In the genomic region with DNA sequence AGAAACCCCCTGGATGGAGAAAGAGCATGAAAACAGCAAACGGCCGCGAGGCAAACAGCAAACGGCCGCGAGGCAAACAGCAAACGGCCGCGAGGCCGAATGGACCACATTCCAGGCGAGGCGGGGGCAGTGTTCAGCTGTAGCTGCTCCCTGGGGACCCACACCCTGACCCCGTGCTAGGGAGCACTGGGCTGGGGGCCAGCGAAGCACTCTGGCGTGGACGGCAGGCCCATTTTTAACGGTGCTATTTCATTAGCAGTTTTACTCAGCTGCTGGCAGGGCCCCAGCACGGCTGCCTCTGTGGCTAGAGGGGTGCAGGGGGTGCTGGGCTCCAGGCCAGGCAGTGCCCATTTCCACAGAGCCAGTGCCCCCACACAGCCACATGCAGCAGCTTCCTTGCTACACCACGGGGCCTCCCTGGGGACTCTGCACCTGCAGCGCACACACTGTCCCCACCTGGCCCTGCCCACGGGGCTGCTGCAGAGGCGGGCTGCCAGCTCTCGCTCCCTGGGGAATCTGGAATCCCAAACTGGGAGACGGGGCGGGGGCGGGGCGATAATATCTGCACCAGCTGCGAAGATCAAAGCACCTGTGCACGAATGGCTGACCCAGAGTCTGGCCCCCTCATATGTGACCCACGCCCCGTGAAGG, we compare ENCODE assay signal across 11 cellular contexts. TPM values are rescaled to one million over a fixed set of nuclear protein-coding genes. Genes with fewer than 3 reads are reported as not detected.
DNase-seq lines count a peak whose midpoint lies in the region; ATAC-seq and TF ChIP-seq lines count a peak whose summit lies in the region.
"Had no signal": no experiment of that assay in that cellular context is flagged by ENCODE, and none has a peak within 500 bp of the region (broad histone marks: within the 10 kb centered on the region; RNA-seq: fewer than 3 reads in every experiment).

No MANE protein-coding gene starts in this region.

- no peak for ATAC-seq in natural killer cell treated with Interleukin-12 subunit alpha and Interleukin-12 subunit beta and Interleukin-15 and Interleukin-18, amount 100 ng/mL, for 72 hours
- ATAC-seq in HG03378 (IDR thresholded peaks at IDR 0.05; ENCODE audit: unreplicated experiment) (no peak), GM21786 (IDR thresholded peaks at IDR 0.05; ENCODE audit: unreplicated experiment) (no peak)
- ATAC-seq: activated T-cell treated with anti-CD3 and anti-CD28 coated beads, Interleukin-2, amount 50 U/mL, for 4 hours had no signal

- H3K27me3 Mint-ChIP-seq in natural killer cell treated with Interleukin-12 subunit alpha and Interleukin-12 subunit beta and Interleukin-15 and Interleukin-18, amount 100 ng/mL, for 72 hours, result no peaks in the 10 kb centered on the region

- H3K9me3 Mint-ChIP-seq in natural killer cell treated with Interleukin-12 subunit alpha and Interleukin-12 subunit beta and Interleukin-15 and Interleukin-18, amount 100 ng/mL, for 72 hours, result no peaks in the 10 kb centered on the region

- H3K27ac Mint-ChIP-seq in natural killer cell treated with Interleukin-12 subunit alpha and Interleukin-12 subunit beta and Interleukin-15 and Interleukin-18, amount 100 ng/mL, for 72 hours, result peak overlapping the region; percentile 50 to 82

- peaks cover 38 to 40% of the 10 kb centered on the region in 2 donors for H3K4me1 Mint-ChIP-seq in natural killer cell treated with Interleukin-12 subunit alpha and Interleukin-12 subunit beta and Interleukin-15 and Interleukin-18, amount 100 ng/mL, for 72 hours (ENCODE audit: low read depth in 2 of 2)

- no peak overlapping the region for H3K4me3 ChIP-seq in choroid plexus epithelial cell (ENCODE audit: low read depth, low read length)

- no peak for TF ChIP-seq CTCF in choroid plexus epithelial cell (conservative IDR thresholded peaks at IDR 0.05; ENCODE audit: low read depth, low read length)

- H3K4me3 Mint-ChIP-seq in natural killer cell treated with Interleukin-12 subunit alpha and Interleukin-12 subunit beta and Interleukin-15 and Interleukin-18, amount 100 ng/mL, for 72 hours, result no peak overlapping the region
- H3K4me3 Mint-ChIP-seq: activated T-cell treated with anti-CD3 and anti-CD28 coated beads, Interleukin-2, amount 50 U/mL, for 4 hours had no signal

- peak; percentile 62 for DNase-seq in D341Med (ENCODE audit: low spot score)
- peak; percentile 96 for DNase-seq in NCI-H1105 treated with DMSO at 0.1 percent for 48 hours (lab: John Stamatoyannopoulos, UW)
- DNase-seq in choroid plexus epithelial cell (ENCODE audit: low read depth), result peak; percentile 57
- DNase-seq in natural killer cell treated with Interleukin-12 subunit alpha and Interleukin-12 subunit beta and Interleukin-15 and Interleukin-18, amount 100 ng/mL, for 72 hours (ENCODE audit: low spot score), result no peak
- no peak for DNase-seq in middle frontal gyrus (ENCODE audit: extremely low spot score, low spot score)
- DNase-seq in GM19238 (ENCODE audit: insufficient read length, low spot score), result no peak
- DNase-seq: activated T-cell treated with anti-CD3 and anti-CD28 coated beads, Interleukin-2, amount 50 U/mL, for 4 hours; DMS 273 treated with DMSO at 0.1 percent for 48 hours; retina had no signal

- H3K36me3 Mint-ChIP-seq in natural killer cell treated with Interleukin-12 subunit alpha and Interleukin-12 subunit beta and Interleukin-15 and Interleukin-18, amount 100 ng/mL, for 72 hours, result no peaks in the 10 kb centered on the region

RNA-seq across cellular contexts. Expression of gene SLCO4A1, which starts 35.6 kb away (rescaled TPM):
- total RNA-seq in natural killer cell treated with Interleukin-12 subunit alpha and Interleukin-12 subunit beta and Interleukin-15 and Interleukin-18, amount 100 ng/mL, for 72 hours, result 10 to 100 TPM; 42.9 to 88.3 TPM

Comparison
In these comparisons a context has a peak if more than half of its experiments do, and no peak if none do; other contexts are left out.
1. DNase-seq: peak in D341Med (single experiment), NCI-H1105 treated with DMSO at 0.1 percent for 48 hours (single experiment) and choroid plexus epithelial cell (single experiment); none in natural killer cell treated with Interleukin-12 subunit alpha and Interleukin-12 subunit beta and Interleukin-15 and Interleukin-18, amount 100 ng/mL, for 72 hours (single experiment), middle frontal gyrus (single experiment) and GM19238 (single experiment).